In genomic region chr4:133555671-133556070, GRCh38 we compare ENCODE assay signal across 22 cellular contexts.
DNase-seq lines count a peak whose midpoint lies in the region; ATAC-seq and TF ChIP-seq lines count a peak whose summit lies in the region.
"Had no signal": no experiment of that assay in that cellular context is flagged by ENCODE, and none has a peak within 500 bp of the region (broad histone marks: within the 10 kb centered on the region; RNA-seq: fewer than 3 reads in every experiment).

No MANE protein-coding gene starts in this region.

- no peaks in the 10 kb centered on the region for H3K4me1 ChIP-seq in HCT116 (ENCODE audit: control insufficient read depth in 1 of 2, insufficient read depth in 2 of 2, low read length in 2 of 2)

- H3K27ac ChIP-seq in HCT116 (ENCODE audit: low read depth, low read length) = no peak overlapping the region
- H3K27ac ChIP-seq: HL-60 had no signal

- peak overlapping the region; percentile 47 for H2AFZ ChIP-seq in HCT116 (ENCODE audit: low read depth, low read length, poor library complexity, severe bottlenecking)

- H3K9me3 Mint-ChIP-seq in activated T-cell treated with anti-CD3 and anti-CD28 coated beads, Interleukin-2, amount 50 U/mL, for 24 hours = peaks cover 2% of the 10 kb centered on the region

- no peaks in the 10 kb centered on the region for H3K27me3 Mint-ChIP-seq in activated T-cell treated with anti-CD3 and anti-CD28 coated beads, Interleukin-2, amount 50 U/mL, for 24 hours
- H3K27me3 Mint-ChIP-seq: CD4-positive, alpha-beta T cell had no signal

- H4K20me1 ChIP-seq in HCT116 (ENCODE audit: insufficient read depth) = no peaks in the 10 kb centered on the region

- POLR2A ChIA-PET in HCT116 (lab: Charles Lee) = no interaction called here

- no TSS peak for BruUV-seq in HCT116 (replicated peaks; lab: Mats Ljungman, UMichigan)

- H3K4me3 ChIP-seq in HCT116 (replicated peaks in 1 of 2; ENCODE audit: low read depth in 1 of 2, low read length in 2 of 2) (no peak overlapping the region), epithelial cell of esophagus (ENCODE audit: low read length) (no peak overlapping the region)

- H3K9me3 ChIP-seq in HCT116 (ENCODE audit: control insufficient read depth in 1 of 2, insufficient read depth in 1 of 2, low read depth in 1 of 2, low read length in 2 of 2) = no peaks in the 10 kb centered on the region

- H3K36me3 Mint-ChIP-seq in activated T-cell treated with anti-CD3 and anti-CD28 coated beads, Interleukin-2, amount 50 U/mL, for 24 hours (ENCODE audit: low read depth) = no peaks in the 10 kb centered on the region

- H3K27ac Mint-ChIP-seq in activated T-cell treated with anti-CD3 and anti-CD28 coated beads, Interleukin-2, amount 50 U/mL, for 24 hours = no peak overlapping the region
- H3K27ac Mint-ChIP-seq: CD4-positive, alpha-beta T cell had no signal

- no peak overlapping the region for H3K4me3 Mint-ChIP-seq in activated T-cell treated with anti-CD3 and anti-CD28 coated beads, Interleukin-2, amount 50 U/mL, for 24 hours
- H3K4me3 Mint-ChIP-seq: CD4-positive, alpha-beta T cell had no signal

- no peak for ATAC-seq in HCT116
- ATAC-seq in HG02981 (IDR thresholded peaks at IDR 0.05; ENCODE audit: unreplicated experiment) = no peak
- ATAC-seq: HepG2, Right ventricle myocardium inferior had no signal

- CTCF ChIA-PET in HCT116 (lab: Charles Lee) = no interaction called here

- no peak overlapping the region for H3K9ac ChIP-seq in HCT116 (ENCODE audit: low read length)

- TF ChIP-seq POLR2A in HCT116 (IDR thresholded peaks at IDR 0.05; ENCODE audit: borderline replicate concordance, extremely low read depth, insufficient read depth, insufficient read length) = no peak

- DNase-seq in HCT116 (ENCODE audit: low read depth, low spot score) = no peak
- peak; percentile 33 for DNase-seq in OCI-M1 (lab: John Stamatoyannopoulos, UW)
- DNase-seq in epithelial cell of esophagus (ENCODE audit: low read depth) = peak; percentile 6
- peak; percentile 9 for DNase-seq in non-pigmented ciliary epithelial cell (ENCODE audit: low read depth)
- DNase-seq in head of caudate nucleus = no peak
- no peak for DNase-seq in activated T-cell treated with anti-CD3 and anti-CD28 coated beads, Interleukin-2, amount 50 U/mL, for 24 hours
- DNase-seq in NCI-H187 (lab: John Stamatoyannopoulos, UW) = no peak
- DNase-seq: CD4-positive, alpha-beta T cell; COR-L47; DMS79; KG1; NCI-H1105; NCI-H2081; NCI-H2171; NCI-H345; NCI-H524; NCI-H774; NK-92 treated with Interleukin-12 subunit alpha and Interleukin-12 subunit beta, amount 100 ng/mL, for 24 hours had no signal

- no peaks in the 10 kb centered on the region for H3K27me3 ChIP-seq in HCT116 (ENCODE audit: insufficient read depth, low read length)

- H3K9me2 ChIP-seq in HCT116 (ENCODE audit: insufficient read depth) = no peaks in the 10 kb centered on the region

- TF ChIP-seq CTCF in HCT116 (IDR thresholded peaks at IDR 0.05 in 2 of 3, conservative IDR thresholded peaks at IDR 0.05 in 1 of 3; ENCODE audit: borderline replicate concordance in 1 of 3, insufficient read depth in 1 of 3, low read depth in 2 of 3, low read length in 2 of 3) (no peak), epithelial cell of esophagus (IDR thresholded peaks at IDR 0.05; ENCODE audit: insufficient read depth, low read depth, low read length, missing control alignments) (no peak)

- no peak overlapping the region for H3K4me2 ChIP-seq in HCT116 (ENCODE audit: low read length)

- intact Hi-C loops in HCT116 (cut with micrococcal nuclease) = no loop called here
- intact Hi-C loops in head of caudate nucleus (cut with DNase I) = no loop called here

- no peaks in the 10 kb centered on the region for H3K79me2 ChIP-seq in HCT116 (ENCODE audit: insufficient read depth, low read length)

- no peaks in the 10 kb centered on the region for H3K4me1 Mint-ChIP-seq in activated T-cell treated with anti-CD3 and anti-CD28 coated beads, Interleukin-2, amount 50 U/mL, for 24 hours (ENCODE audit: low read depth)

- RAD21 ChIA-PET in HCT116 (lab: Charles Lee; ENCODE audit: low non-redundant PET in 1 of 2, low total read pairs in 2 of 2, uncharacterized antibody in 2 of 2, unreplicated experiment in 2 of 2) = no interaction called here

- TF ChIP-seq RAD21 in HCT116 (IDR thresholded peaks at IDR 0.05; ENCODE audit: low read depth) = no peak

- H3K36me3 ChIP-seq in HCT116 (ENCODE audit: control insufficient read depth in 1 of 2, insufficient read depth in 2 of 2, low read length in 2 of 2) = no peaks in the 10 kb centered on the region

TF ChIP-seq in HCT116, 20 proteins besides CTCF, POLR2A, EP300 and RAD21:
- TF ChIP-seq, protein P1, sequence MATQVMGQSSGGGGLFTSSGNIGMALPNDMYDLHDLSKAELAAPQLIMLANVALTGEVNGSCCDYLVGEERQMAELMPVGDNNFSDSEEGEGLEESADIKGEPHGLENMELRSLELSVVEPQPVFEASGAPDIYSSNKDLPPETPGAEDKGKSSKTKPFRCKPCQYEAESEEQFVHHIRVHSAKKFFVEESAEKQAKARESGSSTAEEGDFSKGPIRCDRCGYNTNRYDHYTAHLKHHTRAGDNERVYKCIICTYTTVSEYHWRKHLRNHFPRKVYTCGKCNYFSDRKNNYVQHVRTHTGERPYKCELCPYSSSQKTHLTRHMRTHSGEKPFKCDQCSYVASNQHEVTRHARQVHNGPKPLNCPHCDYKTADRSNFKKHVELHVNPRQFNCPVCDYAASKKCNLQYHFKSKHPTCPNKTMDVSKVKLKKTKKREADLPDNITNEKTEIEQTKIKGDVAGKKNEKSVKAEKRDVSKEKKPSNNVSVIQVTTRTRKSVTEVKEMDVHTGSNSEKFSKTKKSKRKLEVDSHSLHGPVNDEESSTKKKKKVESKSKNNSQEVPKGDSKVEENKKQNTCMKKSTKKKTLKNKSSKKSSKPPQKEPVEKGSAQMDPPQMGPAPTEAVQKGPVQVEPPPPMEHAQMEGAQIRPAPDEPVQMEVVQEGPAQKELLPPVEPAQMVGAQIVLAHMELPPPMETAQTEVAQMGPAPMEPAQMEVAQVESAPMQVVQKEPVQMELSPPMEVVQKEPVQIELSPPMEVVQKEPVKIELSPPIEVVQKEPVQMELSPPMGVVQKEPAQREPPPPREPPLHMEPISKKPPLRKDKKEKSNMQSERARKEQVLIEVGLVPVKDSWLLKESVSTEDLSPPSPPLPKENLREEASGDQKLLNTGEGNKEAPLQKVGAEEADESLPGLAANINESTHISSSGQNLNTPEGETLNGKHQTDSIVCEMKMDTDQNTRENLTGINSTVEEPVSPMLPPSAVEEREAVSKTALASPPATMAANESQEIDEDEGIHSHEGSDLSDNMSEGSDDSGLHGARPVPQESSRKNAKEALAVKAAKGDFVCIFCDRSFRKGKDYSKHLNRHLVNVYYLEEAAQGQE (IDR thresholded peaks at IDR 0.05; ENCODE audit: low read depth) = no peak
- TF ChIP-seq EZH2 (IDR thresholded peaks at IDR 0.05) (no peak), EGR1 (IDR thresholded peaks at IDR 0.05; ENCODE audit: low read depth) (no peak), EZH2phosphoT487 (IDR thresholded peaks at IDR 0.05; ENCODE audit: borderline replicate concordance) (no peak), POLR2AphosphoS5 (IDR thresholded peaks at IDR 0.05; ENCODE audit: low read depth, low read length) (no peak), ZFX (IDR thresholded peaks at IDR 0.05) (no peak), YY1 (IDR thresholded peaks at IDR 0.05; ENCODE audit: extremely low read depth, insufficient replicate concordance, low read depth, low read length) (no peak), TCF7L2 (IDR thresholded peaks at IDR 0.05; ENCODE audit: borderline replicate concordance, extremely low read depth, insufficient read depth, insufficient read length) (no peak), ZNF274 (IDR thresholded peaks at IDR 0.05; ENCODE audit: low read depth, low read length) (no peak), CBX3 (IDR thresholded peaks at IDR 0.05; ENCODE audit: low read depth) (no peak), SP1 (IDR thresholded peaks at IDR 0.05; ENCODE audit: low read depth) (no peak), SRF (IDR thresholded peaks at IDR 0.05; ENCODE audit: low read depth) (no peak), SIN3A (IDR thresholded peaks at IDR 0.05; ENCODE audit: low read depth) (no peak), CEBPB (IDR thresholded peaks at IDR 0.05; ENCODE audit: low read depth) (no peak), JUND (IDR thresholded peaks at IDR 0.05) (no peak), FOSL1 (IDR thresholded peaks at IDR 0.05; ENCODE audit: low read depth) (no peak)
- TF ChIP-seq, protein P2, sequence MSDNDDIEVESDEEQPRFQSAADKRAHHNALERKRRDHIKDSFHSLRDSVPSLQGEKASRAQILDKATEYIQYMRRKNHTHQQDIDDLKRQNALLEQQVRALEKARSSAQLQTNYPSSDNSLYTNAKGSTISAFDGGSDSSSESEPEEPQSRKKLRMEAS (IDR thresholded peaks at IDR 0.05) = no peak
- TF ChIP-seq, protein P3, sequence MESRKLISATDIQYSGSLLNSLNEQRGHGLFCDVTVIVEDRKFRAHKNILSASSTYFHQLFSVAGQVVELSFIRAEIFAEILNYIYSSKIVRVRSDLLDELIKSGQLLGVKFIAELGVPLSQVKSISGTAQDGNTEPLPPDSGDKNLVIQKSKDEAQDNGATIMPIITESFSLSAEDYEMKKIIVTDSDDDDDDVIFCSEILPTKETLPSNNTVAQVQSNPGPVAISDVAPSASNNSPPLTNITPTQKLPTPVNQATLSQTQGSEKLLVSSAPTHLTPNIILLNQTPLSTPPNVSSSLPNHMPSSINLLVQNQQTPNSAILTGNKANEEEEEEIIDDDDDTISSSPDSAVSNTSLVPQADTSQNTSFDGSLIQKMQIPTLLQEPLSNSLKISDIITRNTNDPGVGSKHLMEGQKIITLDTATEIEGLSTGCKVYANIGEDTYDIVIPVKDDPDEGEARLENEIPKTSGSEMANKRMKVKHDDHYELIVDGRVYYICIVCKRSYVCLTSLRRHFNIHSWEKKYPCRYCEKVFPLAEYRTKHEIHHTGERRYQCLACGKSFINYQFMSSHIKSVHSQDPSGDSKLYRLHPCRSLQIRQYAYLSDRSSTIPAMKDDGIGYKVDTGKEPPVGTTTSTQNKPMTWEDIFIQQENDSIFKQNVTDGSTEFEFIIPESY (IDR thresholded peaks at IDR 0.05; ENCODE audit: extremely low read depth, insufficient replicate concordance, low read length) = no peak
- TF ChIP-seq, protein P4, sequence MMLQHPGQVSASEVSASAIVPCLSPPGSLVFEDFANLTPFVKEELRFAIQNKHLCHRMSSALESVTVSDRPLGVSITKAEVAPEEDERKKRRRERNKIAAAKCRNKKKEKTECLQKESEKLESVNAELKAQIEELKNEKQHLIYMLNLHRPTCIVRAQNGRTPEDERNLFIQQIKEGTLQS (IDR thresholded peaks at IDR 0.05) = no peak

Comparison
In these comparisons a context has a peak if more than half of its experiments do, and no peak if none do; other contexts are left out.
1. DNase-seq: peak in OCI-M1 (single experiment), epithelial cell of esophagus (single experiment) and non-pigmented ciliary epithelial cell (single experiment); none in HCT116 (single experiment), head of caudate nucleus (0 of 42), activated T-cell treated with anti-CD3 and anti-CD28 coated beads, Interleukin-2, amount 50 U/mL, for 24 hours (single experiment) and NCI-H187 (0 of 2).